ENCODE assay signal across 8 cellular contexts in genomic region chr10:73810735-73811465, GRCh38. TPM values are rescaled to one million over a fixed set of nuclear protein-coding genes. Genes with fewer than 3 reads are reported as not detected.
DNase-seq lines count a peak whose midpoint lies in the region; ATAC-seq, FAIRE-seq and TF ChIP-seq lines count a peak whose summit lies in the region.

No MANE protein-coding gene starts in this region.

- H3K4me3 ChIP-seq in WERI-Rb-1 (ENCODE audit: low read depth, low read length) = peak overlapping the region; percentile 78
- peak overlapping the region; percentile 94 for H3K4me3 ChIP-seq in lower lobe of right lung

- H3K27ac ChIP-seq in WERI-Rb-1 (peak overlapping the region; percentile 80), lower lobe of right lung (peak overlapping the region; percentile 95)

- no peaks in the 10 kb centered on the region for H3K27me3 Mint-ChIP-seq in chondrocyte (ENCODE audit: low read depth)

- peak overlapping the region; percentile 78 for H3K4me3 Mint-ChIP-seq in chondrocyte (ENCODE audit: unreplicated experiment)

- H3K9me3 ChIP-seq in WERI-Rb-1 (ENCODE audit: severe bottlenecking) (no peaks in the 10 kb centered on the region), lower lobe of right lung (no peaks in the 10 kb centered on the region)

- no peaks in the 10 kb centered on the region for H3K27me3 ChIP-seq in WERI-Rb-1 (ENCODE audit: insufficient read depth, low read depth, severe bottlenecking)
- H3K27me3 ChIP-seq in lower lobe of right lung (ENCODE audit: low read depth) = no peaks in the 10 kb centered on the region

- TF ChIP-seq CTCF in WERI-Rb-1 (IDR thresholded peaks at IDR 0.05; ENCODE audit: low read depth, low read length) = no peak
- TF ChIP-seq CTCF in chondrocyte (IDR thresholded peaks at IDR 0.05) = no peak
- no peak for TF ChIP-seq CTCF in lower lobe of right lung (IDR thresholded peaks at IDR 0.05)

- peaks cover 24% of the 10 kb centered on the region for H3K4me1 ChIP-seq in lower lobe of right lung

- peak; percentile 37 for FAIRE-seq in GM19239 (lab: Jason Lieb, UNC)

- peak; percentile 41 for DNase-seq in AG08395 (ENCODE audit: low spot score)
- peak; percentile 48 for DNase-seq in GM19239 (ENCODE audit: insufficient read length, low spot score)
- DNase-seq in WERI-Rb-1 = no peak
- DNase-seq in chondrocyte (ENCODE audit: low spot score) = no peak
- DNase-seq in lower lobe of right lung = peak; percentile 70
- DNase-seq in stimulated activated CD8-positive, alpha-beta memory T cell treated with anti-CD3 and anti-CD28 coated beads, Interleukin-2, amount 100 ng/mL, for 48 hours (ENCODE audit: low read depth in 2 of 2) = peak; percentile 33 to 36
- DNase-seq in NCI-H226 = no peak

- ATAC-seq in HG03432 (IDR thresholded peaks at IDR 0.05; ENCODE audit: unreplicated experiment) (peak; percentile 35), lower lobe of right lung (peak; percentile 37 to 55)

- no peaks in the 10 kb centered on the region for H3K9me3 Mint-ChIP-seq in chondrocyte (ENCODE audit: low read depth)

- H3K4me1 Mint-ChIP-seq in chondrocyte (ENCODE audit: low read depth) = peaks cover 31% of the 10 kb centered on the region

- H3K36me3 Mint-ChIP-seq in chondrocyte (ENCODE audit: low read depth) = peaks cover 18% of the 10 kb centered on the region

- intact Hi-C loops in lower lobe of right lung (cut with DNase I) = no loop called here

- H3K36me3 ChIP-seq in WERI-Rb-1 = peaks cover 39% of the 10 kb centered on the region
- H3K36me3 ChIP-seq in lower lobe of right lung = peaks cover 55% of the 10 kb centered on the region

- H3K27ac Mint-ChIP-seq in chondrocyte (ENCODE audit: unreplicated experiment) = peak overlapping the region; percentile 70

RNA-seq across cellular contexts. Expression of gene NDST2, which starts 0.5 kb away (rescaled TPM):
- total RNA-seq in chondrocyte (24.4 to 29.0 TPM (median 27.3 TPM) in 3 replicates), lower lobe of right lung (32.3 TPM)

RNA-seq across cellular contexts. Expression of gene ZSWIM8, which starts 25.5 kb away (rescaled TPM):
- total RNA-seq in chondrocyte = 102 to 124 TPM (median 117 TPM) in 3 replicates
- 125 TPM for total RNA-seq in lower lobe of right lung

RNA-seq across cellular contexts. Expression of gene CHCHD1, which starts 29.1 kb away (rescaled TPM):
- total RNA-seq in chondrocyte (14.8 to 27.5 TPM (median 17.4 TPM) in 3 replicates), lower lobe of right lung (21.1 TPM)

Comparison
In these comparisons a context has a peak if more than half of its experiments do, and no peak if none do; other contexts are left out.
1. DNase-seq: peak in AG08395 (single experiment), GM19239 (single experiment), lower lobe of right lung (single experiment) and stimulated activated CD8-positive, alpha-beta memory T cell treated with anti-CD3 and anti-CD28 coated beads, Interleukin-2, amount 100 ng/mL, for 48 hours (2 of 2); none in WERI-Rb-1 (single experiment), chondrocyte (single experiment) and NCI-H226 (single experiment).